Comparison of ENCODE assay signal across 27 cellular contexts in genomic region chr2:46183426-46183825, GRCh38.
"Had no signal": no experiment of that assay in that cellular context is flagged by ENCODE, and none has a peak within 500 bp of the region (broad histone marks: within the 10 kb centered on the region; RNA-seq: fewer than 3 reads in every experiment).

No MANE protein-coding gene starts in this region.

- H3K27me3 Mint-ChIP-seq: activated CD4-positive, alpha-beta T cell treated with anti-CD3 and anti-CD28 coated beads for 36 hours; activated naive CD4-positive, alpha-beta T cell treated with anti-CD3 and anti-CD28 coated beads, Interleukin-2, amount 50 U/mL, for 24 hours; activated naive CD8-positive, alpha-beta T cell treated with anti-CD3 and anti-CD28 coated beads, Interleukin-2, amount 50 U/mL, for 24 hours; natural killer cell treated with Interleukin-12 subunit alpha and Interleukin-12 subunit beta and Interleukin-15 and Interleukin-18, amount 100 ng/mL, for 72 hours; stimulated activated naive B cell treated with anti-CD40 and anti-IgM and Interleukin-4, amounts not matched to agents 10 μg/mL and 1 μg/mL and 100 μg/mL, for 72 hours had no signal

- H3K4me3 ChIP-seq: left lung, lower lobe of right lung, skin epidermis, stomach, thyroid gland had no signal

- H3K27ac Mint-ChIP-seq: activated CD4-positive, alpha-beta T cell treated with anti-CD3 and anti-CD28 coated beads for 36 hours; activated CD8-positive, alpha-beta T cell treated with anti-CD3 and anti-CD28 coated beads, Interleukin-2, amount 10 ng/mL, durations not matched to agents 7 days and 5 days; activated naive CD4-positive, alpha-beta T cell treated with anti-CD3 and anti-CD28 coated beads, Interleukin-2, amount 50 U/mL, for 24 hours; activated naive CD8-positive, alpha-beta T cell treated with anti-CD3 and anti-CD28 coated beads, Interleukin-2, amount 50 U/mL, for 24 hours; progenitor cell of endocrine pancreas; stimulated activated naive B cell treated with anti-CD40 and anti-IgM and Interleukin-4, amounts not matched to agents 10 μg/mL and 1 μg/mL and 100 μg/mL, for 72 hours; T-helper 2 cell treated with Interferon-gamma antibody and Interleukin-4, amounts not matched to agents 5 μg/mL and 100 μg/mL, for 36 hours had no signal

- FAIRE-seq: endothelial cell of umbilical vein, urothelium cell line had no signal

- H3K4me3 Mint-ChIP-seq: activated CD4-positive, alpha-beta T cell treated with anti-CD3 and anti-CD28 coated beads for 36 hours; activated CD8-positive, alpha-beta T cell treated with anti-CD3 and anti-CD28 coated beads, Interleukin-2, amount 10 ng/mL, durations not matched to agents 7 days and 5 days; activated naive CD4-positive, alpha-beta T cell treated with anti-CD3 and anti-CD28 coated beads, Interleukin-2, amount 50 U/mL, for 24 hours; activated naive CD8-positive, alpha-beta T cell treated with anti-CD3 and anti-CD28 coated beads, Interleukin-2, amount 50 U/mL, for 24 hours; natural killer cell treated with Interleukin-12 subunit alpha and Interleukin-12 subunit beta and Interleukin-15 and Interleukin-18, amount 100 ng/mL, for 72 hours; stimulated activated naive B cell treated with anti-CD40 and anti-IgM and Interleukin-4, amounts not matched to agents 10 μg/mL and 1 μg/mL and 100 μg/mL, for 72 hours; T-helper 2 cell treated with Interferon-gamma antibody and Interleukin-4, amounts not matched to agents 5 μg/mL and 100 μg/mL, for 36 hours had no signal

- DNase-seq: activated CD4-positive, alpha-beta T cell treated with anti-CD3 and anti-CD28 coated beads for 36 hours; activated CD4-positive, CD25-positive, alpha-beta regulatory T cell; activated CD8-positive, alpha-beta T cell treated with anti-CD3 and anti-CD28 coated beads, Interleukin-2, amount 10 ng/mL, durations not matched to agents 7 days and 5 days; activated naive CD8-positive, alpha-beta T cell treated with anti-CD3 and anti-CD28 coated beads, Interleukin-2, amount 50 U/mL, for 24 hours; amygdala; caudate nucleus; cortex of kidney; head of caudate nucleus; hypothalamus; kidney glomerular epithelial cell; left lung; lower lobe of right lung; mesendoderm; stimulated activated CD4-positive, alpha-beta T cell treated with anti-CD3 and anti-CD28 coated beads, Interleukin-4, amount 100 ng/mL, for 24 hours; stimulated activated CD8-positive, alpha-beta memory T cell treated with anti-CD3 and anti-CD28 coated beads, Interleukin-4, amount 100 ng/mL, for 48 hours; stimulated activated naive B cell treated with anti-CD40 and anti-IgM and Interleukin-4, amounts not matched to agents 10 μg/mL and 1 μg/mL and 100 μg/mL, for 72 hours; stomach; T-helper 1 cell; thyroid gland had no signal

- H3K36me3 Mint-ChIP-seq: natural killer cell treated with Interleukin-12 subunit alpha and Interleukin-12 subunit beta and Interleukin-15 and Interleukin-18, amount 100 ng/mL, for 72 hours had no signal

- ATAC-seq: activated CD4-positive, alpha-beta T cell treated with anti-CD3 and anti-CD28 coated beads for 36 hours; activated CD8-positive, alpha-beta T cell treated with anti-CD3 and anti-CD28 coated beads, Interleukin-2, amount 10 ng/mL, durations not matched to agents 7 days and 5 days; activated naive CD8-positive, alpha-beta T cell treated with anti-CD3 and anti-CD28 coated beads, Interleukin-2, amount 50 U/mL, for 24 hours; left lung; lower lobe of right lung; natural killer cell treated with Interleukin-12 subunit alpha and Interleukin-12 subunit beta and Interleukin-15 and Interleukin-18, amount 100 ng/mL, for 72 hours; sciatic nerve; stimulated activated naive B cell treated with anti-CD40 and anti-IgM and Interleukin-4, amounts not matched to agents 10 μg/mL and 1 μg/mL and 100 μg/mL, for 72 hours had no signal

- H3K9me3 Mint-ChIP-seq: activated naive CD4-positive, alpha-beta T cell treated with anti-CD3 and anti-CD28 coated beads, Interleukin-2, amount 50 U/mL, for 24 hours; activated naive CD8-positive, alpha-beta T cell treated with anti-CD3 and anti-CD28 coated beads, Interleukin-2, amount 50 U/mL, for 24 hours; natural killer cell treated with Interleukin-12 subunit alpha and Interleukin-12 subunit beta and Interleukin-15 and Interleukin-18, amount 100 ng/mL, for 72 hours; stimulated activated naive B cell treated with anti-CD40 and anti-IgM and Interleukin-4, amounts not matched to agents 10 μg/mL and 1 μg/mL and 100 μg/mL, for 72 hours; T-helper 2 cell treated with Interferon-gamma antibody and Interleukin-4, amounts not matched to agents 5 μg/mL and 100 μg/mL, for 36 hours had no signal
